1 cellular context compared by ENCODE assay signal in the genomic region with DNA sequence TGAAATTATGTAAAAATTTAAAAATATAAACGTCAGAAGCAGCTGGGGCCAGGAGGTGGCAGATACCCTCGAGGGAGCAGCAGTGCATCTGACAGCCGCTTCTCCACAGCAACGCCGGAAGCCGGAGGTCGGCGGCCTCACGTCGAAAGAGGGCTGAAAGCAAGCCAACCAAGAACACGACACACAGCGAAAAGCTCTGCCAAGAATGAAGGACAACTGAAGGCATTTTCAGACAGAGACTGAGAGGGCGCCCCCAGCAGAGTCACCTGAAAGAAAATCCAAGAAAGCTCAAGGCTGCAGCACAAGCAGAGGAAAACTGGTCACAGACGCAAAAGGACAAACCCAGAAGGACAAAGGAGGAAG.
TF ChIP-seq lines count a peak whose summit lies in the region.

No MANE protein-coding gene starts in this region.

TF ChIP-seq in H1, 55 proteins besides CTCF, POLR2A, EP300 and RAD21:
- TF ChIP-seq, protein P1, sequence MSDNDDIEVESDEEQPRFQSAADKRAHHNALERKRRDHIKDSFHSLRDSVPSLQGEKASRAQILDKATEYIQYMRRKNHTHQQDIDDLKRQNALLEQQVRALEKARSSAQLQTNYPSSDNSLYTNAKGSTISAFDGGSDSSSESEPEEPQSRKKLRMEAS (IDR thresholded peaks at IDR 0.05) = no peak
- TF ChIP-seq SP2 (IDR thresholded peaks at IDR 0.05; ENCODE audit: low read length) = no peak
- no peak for TF ChIP-seq CHD1 (IDR thresholded peaks at IDR 0.05; ENCODE audit: low read depth, low read length)
- TF ChIP-seq, protein P2, sequence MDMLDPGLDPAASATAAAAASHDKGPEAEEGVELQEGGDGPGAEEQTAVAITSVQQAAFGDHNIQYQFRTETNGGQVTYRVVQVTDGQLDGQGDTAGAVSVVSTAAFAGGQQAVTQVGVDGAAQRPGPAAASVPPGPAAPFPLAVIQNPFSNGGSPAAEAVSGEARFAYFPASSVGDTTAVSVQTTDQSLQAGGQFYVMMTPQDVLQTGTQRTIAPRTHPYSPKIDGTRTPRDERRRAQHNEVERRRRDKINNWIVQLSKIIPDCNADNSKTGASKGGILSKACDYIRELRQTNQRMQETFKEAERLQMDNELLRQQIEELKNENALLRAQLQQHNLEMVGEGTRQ (IDR thresholded peaks at IDR 0.05; ENCODE audit: low read length) = no peak
- TF ChIP-seq FOSL1 (IDR thresholded peaks at IDR 0.05; ENCODE audit: insufficient read depth, low read depth, low read length) = no peak
- TF ChIP-seq JUND (IDR thresholded peaks at IDR 0.05; ENCODE audit: low read length) = no peak
- TF ChIP-seq SP1 (IDR thresholded peaks at IDR 0.05; ENCODE audit: low read depth, low read length) = no peak
- no peak for TF ChIP-seq YY1 (IDR thresholded peaks at IDR 0.05; ENCODE audit: low read depth, low read length)
- TF ChIP-seq RBBP5 (IDR thresholded peaks at IDR 0.05; ENCODE audit: borderline replicate concordance, low read depth, low read length) = no peak
- no peak for TF ChIP-seq MAFK (IDR thresholded peaks at IDR 0.05; ENCODE audit: low read depth, low read length)
- no peak for TF ChIP-seq JUN (IDR thresholded peaks at IDR 0.05; ENCODE audit: low read depth, low read length)
- no peak for TF ChIP-seq HDAC2 (IDR thresholded peaks at IDR 0.05; ENCODE audit: borderline replicate concordance in 1 of 2, low read depth in 2 of 2, low read length in 2 of 2)
- TF ChIP-seq TCF12 (IDR thresholded peaks at IDR 0.05; ENCODE audit: low read depth, low read length) = no peak
- no peak for TF ChIP-seq RFX5 (IDR thresholded peaks at IDR 0.05; ENCODE audit: borderline replicate concordance, low read depth, low read length)
- no peak for TF ChIP-seq NRF1 (IDR thresholded peaks at IDR 0.05; ENCODE audit: low read depth, low read length)
- no peak for TF ChIP-seq CHD2 (IDR thresholded peaks at IDR 0.05; ENCODE audit: low read length)
- TF ChIP-seq CBX8 (IDR thresholded peaks at IDR 0.05; ENCODE audit: borderline replicate concordance, low read depth, low read length) = no peak
- TF ChIP-seq BACH1 (IDR thresholded peaks at IDR 0.05; ENCODE audit: low read length) = no peak
- no peak for TF ChIP-seq RNF2 (IDR thresholded peaks at IDR 0.05; ENCODE audit: borderline replicate concordance, low read depth, low read length, missing control alignments, poor library complexity, severe bottlenecking)
- TF ChIP-seq SRF (IDR thresholded peaks at IDR 0.05; ENCODE audit: low read depth, low read length) = no peak
